ENCODE assay signal across 1 cellular context in the genomic region with DNA sequence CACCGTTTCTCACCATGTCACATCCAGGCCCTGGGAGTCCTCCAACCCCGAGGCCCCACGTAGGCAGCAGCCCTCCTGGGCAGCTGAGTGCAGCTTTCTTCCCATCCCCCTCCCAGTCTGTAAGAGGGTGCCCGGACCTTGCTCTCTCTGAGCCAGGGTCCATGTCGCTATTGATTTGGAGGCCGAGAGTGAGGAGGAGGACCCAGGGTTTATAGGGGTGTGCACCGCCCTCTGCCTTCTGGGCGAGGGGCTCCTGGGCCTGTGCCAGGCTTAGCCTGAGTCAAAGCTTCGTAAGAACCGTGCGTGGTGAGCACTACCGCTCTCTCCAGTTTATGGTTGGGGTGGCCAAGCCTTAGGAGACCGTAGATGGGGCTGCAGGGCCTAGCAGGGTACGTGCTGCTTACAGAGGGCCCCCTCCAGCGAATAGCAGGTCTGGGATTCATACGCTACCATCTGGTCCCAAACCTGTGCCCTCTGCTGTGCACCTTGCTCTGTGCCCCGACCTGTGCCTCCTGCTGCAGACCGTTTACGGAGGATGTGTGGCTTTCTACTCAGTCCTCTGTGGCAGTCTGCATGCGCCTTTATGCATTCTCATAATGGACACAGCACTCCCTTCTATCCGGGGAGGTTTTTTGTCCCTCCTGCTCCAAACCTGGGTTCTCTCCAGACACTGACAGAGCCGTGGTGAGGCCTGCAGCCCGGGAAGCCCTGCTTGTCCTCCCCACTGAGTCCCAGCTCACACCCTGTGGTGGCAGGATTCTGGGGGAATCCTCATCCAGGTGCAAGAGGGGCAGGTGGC.
A peak's percentile ranks its signal among the peaks of the same experiment; 100 is the strongest.
TF ChIP-seq lines count a peak whose summit lies in the region.

No MANE protein-coding gene starts in this region.

TF ChIP-seq in HepG2, 621 proteins besides CTCF, POLR2A, EP300 and RAD21 (continued from another document and continues in another):
- TF ChIP-seq, protein P1, sequence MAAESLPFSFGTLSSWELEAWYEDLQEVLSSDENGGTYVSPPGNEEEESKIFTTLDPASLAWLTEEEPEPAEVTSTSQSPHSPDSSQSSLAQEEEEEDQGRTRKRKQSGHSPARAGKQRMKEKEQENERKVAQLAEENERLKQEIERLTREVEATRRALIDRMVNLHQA (CRISPR knock-in tag; IDR thresholded peaks at IDR 0.05), result no peak
- TF ChIP-seq, protein P2, sequence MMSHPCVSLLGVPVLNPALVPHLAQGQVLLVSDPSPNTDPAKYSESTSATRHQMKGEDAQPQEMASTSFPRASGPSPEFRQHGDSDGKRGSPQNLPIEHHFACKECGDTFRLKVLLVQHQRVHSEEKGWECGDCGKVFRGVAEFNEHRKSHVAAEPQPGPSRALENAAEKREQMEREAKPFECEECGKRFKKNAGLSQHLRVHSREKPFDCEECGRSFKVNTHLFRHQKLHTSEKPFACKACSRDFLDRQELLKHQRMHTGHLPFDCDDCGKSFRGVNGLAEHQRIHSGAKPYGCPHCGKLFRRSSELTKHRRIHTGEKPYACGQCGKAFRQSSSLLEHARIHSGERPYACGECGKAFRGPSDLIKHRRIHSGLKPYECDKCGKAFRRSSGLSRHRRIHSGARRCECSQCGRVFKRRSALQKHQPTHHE (CRISPR knock-in tag; IDR thresholded peaks at IDR 0.05; ENCODE audit: borderline replicate concordance), result no peak
- TF ChIP-seq, protein P3, sequence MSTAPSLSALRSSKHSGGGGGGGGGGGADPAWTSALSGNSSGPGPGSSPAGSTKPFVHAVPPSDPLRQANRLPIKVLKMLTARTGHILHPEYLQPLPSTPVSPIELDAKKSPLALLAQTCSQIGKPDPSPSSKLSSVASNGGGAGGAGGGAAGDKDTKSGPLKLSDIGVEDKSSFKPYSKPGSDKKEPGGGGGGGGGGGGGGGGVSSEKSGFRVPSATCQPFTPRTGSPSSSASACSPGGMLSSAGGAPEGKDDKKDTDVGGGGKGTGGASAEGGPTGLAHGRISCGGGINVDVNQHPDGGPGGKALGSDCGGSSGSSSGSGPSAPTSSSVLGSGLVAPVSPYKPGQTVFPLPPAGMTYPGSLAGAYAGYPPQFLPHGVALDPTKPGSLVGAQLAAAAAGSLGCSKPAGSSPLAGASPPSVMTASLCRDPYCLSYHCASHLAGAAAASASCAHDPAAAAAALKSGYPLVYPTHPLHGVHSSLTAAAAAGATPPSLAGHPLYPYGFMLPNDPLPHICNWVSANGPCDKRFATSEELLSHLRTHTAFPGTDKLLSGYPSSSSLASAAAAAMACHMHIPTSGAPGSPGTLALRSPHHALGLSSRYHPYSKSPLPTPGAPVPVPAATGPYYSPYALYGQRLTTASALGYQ (CRISPR knock-in tag; IDR thresholded peaks at IDR 0.05), result no peak
- TF ChIP-seq WIZ (CRISPR knock-in tag; IDR thresholded peaks at IDR 0.05) (0 out of 2 replicates have a peak, but pooled peaks have one; percentile 52), ZNF816 (CRISPR knock-in tag; IDR thresholded peaks at IDR 0.05; ENCODE audit: borderline replicate concordance) (no peak), RBM22 (optimal IDR thresholded peaks at IDR 0.05; ENCODE audit: low read length) (no peak), ZKSCAN5 (CRISPR knock-in tag; IDR thresholded peaks at IDR 0.05) (no peak), NR1H2 (CRISPR knock-in tag; IDR thresholded peaks at IDR 0.05; ENCODE audit: borderline replicate concordance, low read depth) (no peak), SKI (IDR thresholded peaks at IDR 0.05; ENCODE audit: partially characterized antibody) (no peak), ZNF34 (CRISPR knock-in tag; IDR thresholded peaks at IDR 0.05; ENCODE audit: borderline replicate concordance) (no peak), REL (CRISPR knock-in tag; conservative IDR thresholded peaks at IDR 0.05) (no peak), ZBTB8A (CRISPR knock-in tag; IDR thresholded peaks at IDR 0.05; ENCODE audit: borderline replicate concordance, low read depth) (no peak), ETV5 (CRISPR knock-in tag; IDR thresholded peaks at IDR 0.05; ENCODE audit: borderline replicate concordance) (no peak; the same call in 1 of the 2 replicates), ARNTL (CRISPR knock-in tag; IDR thresholded peaks at IDR 0.05) (no peak), EEA1 (CRISPR knock-in tag; IDR thresholded peaks at IDR 0.05; ENCODE audit: borderline replicate concordance) (peak; percentile 52; the same call in 1 of the 2 replicates), RBAK (CRISPR knock-in tag; IDR thresholded peaks at IDR 0.05) (no peak), SATB2 (CRISPR knock-in tag; IDR thresholded peaks at IDR 0.05) (no peak), ZNF746 (CRISPR knock-in tag; IDR thresholded peaks at IDR 0.05) (peak; percentile 28; the same call in 1 of the 2 replicates), ZNF12 (CRISPR knock-in tag; IDR thresholded peaks at IDR 0.05) (no peak), SMAD3 (CRISPR knock-in tag; IDR thresholded peaks at IDR 0.05) (peak; percentile 72; the same call in 1 of the 2 replicates), ZNF549 (CRISPR knock-in tag; IDR thresholded peaks at IDR 0.05) (no peak), ZNF883 (CRISPR knock-in tag; IDR thresholded peaks at IDR 0.05; ENCODE audit: not compliant biosample characterization) (no peak), ZNF256 (CRISPR knock-in tag; conservative IDR thresholded peaks at IDR 0.05) (no peak), ZNF326 (CRISPR knock-in tag; IDR thresholded peaks at IDR 0.05; ENCODE audit: borderline replicate concordance) (no peak), SOX13 (IDR thresholded peaks at IDR 0.05) (no peak), SOX13 (CRISPR knock-in tag; conservative IDR thresholded peaks at IDR 0.05 in 1 of 2, IDR thresholded peaks at IDR 0.05 in 1 of 2) (no peak), PLRG1 (conservative IDR thresholded peaks at IDR 0.05) (no peak), ZIK1 (CRISPR knock-in tag; IDR thresholded peaks at IDR 0.05; ENCODE audit: borderline replicate concordance, low read depth) (no peak; the same call in 1 of the 2 replicates), SMYD3 (CRISPR knock-in tag; IDR thresholded peaks at IDR 0.05) (no peak), THYN1 (CRISPR knock-in tag; IDR thresholded peaks at IDR 0.05; ENCODE audit: borderline replicate concordance, low read depth) (no peak), CHD4 (IDR thresholded peaks at IDR 0.05; ENCODE audit: borderline replicate concordance, low read length) (0 out of 2 replicates have a peak, but pooled peaks have one; percentile 65)
- TF ChIP-seq, protein P4, sequence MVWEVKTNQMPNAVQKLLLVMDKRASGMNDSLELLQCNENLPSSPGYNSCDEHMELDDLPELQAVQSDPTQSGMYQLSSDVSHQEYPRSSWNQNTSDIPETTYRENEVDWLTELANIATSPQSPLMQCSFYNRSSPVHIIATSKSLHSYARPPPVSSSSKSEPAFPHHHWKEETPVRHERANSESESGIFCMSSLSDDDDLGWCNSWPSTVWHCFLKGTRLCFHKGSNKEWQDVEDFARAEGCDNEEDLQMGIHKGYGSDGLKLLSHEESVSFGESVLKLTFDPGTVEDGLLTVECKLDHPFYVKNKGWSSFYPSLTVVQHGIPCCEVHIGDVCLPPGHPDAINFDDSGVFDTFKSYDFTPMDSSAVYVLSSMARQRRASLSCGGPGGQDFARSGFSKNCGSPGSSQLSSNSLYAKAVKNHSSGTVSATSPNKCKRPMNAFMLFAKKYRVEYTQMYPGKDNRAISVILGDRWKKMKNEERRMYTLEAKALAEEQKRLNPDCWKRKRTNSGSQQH (CRISPR knock-in tag; IDR thresholded peaks at IDR 0.05; ENCODE audit: low read depth), result no peak
- TF ChIP-seq, protein P5, sequence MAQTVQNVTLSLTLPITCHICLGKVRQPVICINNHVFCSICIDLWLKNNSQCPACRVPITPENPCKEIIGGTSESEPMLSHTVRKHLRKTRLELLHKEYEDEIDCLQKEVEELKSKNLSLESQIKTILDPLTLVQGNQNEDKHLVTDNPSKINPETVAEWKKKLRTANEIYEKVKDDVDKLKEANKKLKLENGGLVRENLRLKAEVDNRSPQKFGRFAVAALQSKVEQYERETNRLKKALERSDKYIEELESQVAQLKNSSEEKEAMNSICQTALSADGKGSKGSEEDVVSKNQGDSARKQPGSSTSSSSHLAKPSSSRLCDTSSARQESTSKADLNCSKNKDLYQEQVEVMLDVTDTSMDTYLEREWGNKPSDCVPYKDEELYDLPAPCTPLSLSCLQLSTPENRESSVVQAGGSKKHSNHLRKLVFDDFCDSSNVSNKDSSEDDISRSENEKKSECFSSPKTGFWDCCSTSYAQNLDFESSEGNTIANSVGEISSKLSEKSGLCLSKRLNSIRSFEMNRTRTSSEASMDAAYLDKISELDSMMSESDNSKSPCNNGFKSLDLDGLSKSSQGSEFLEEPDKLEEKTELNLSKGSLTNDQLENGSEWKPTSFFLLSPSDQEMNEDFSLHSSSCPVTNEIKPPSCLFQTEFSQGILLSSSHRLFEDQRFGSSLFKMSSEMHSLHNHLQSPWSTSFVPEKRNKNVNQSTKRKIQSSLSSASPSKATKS (CRISPR knock-in tag; IDR thresholded peaks at IDR 0.05), result no peak
- TF ChIP-seq, protein P6, sequence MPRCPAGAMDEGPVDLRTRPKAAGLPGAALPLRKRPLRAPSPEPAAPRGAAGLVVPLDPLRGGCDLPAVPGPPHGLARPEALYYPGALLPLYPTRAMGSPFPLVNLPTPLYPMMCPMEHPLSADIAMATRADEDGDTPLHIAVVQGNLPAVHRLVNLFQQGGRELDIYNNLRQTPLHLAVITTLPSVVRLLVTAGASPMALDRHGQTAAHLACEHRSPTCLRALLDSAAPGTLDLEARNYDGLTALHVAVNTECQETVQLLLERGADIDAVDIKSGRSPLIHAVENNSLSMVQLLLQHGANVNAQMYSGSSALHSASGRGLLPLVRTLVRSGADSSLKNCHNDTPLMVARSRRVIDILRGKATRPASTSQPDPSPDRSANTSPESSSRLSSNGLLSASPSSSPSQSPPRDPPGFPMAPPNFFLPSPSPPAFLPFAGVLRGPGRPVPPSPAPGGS (CRISPR knock-in tag; IDR thresholded peaks at IDR 0.05), result no peak
- TF ChIP-seq, protein P7, sequence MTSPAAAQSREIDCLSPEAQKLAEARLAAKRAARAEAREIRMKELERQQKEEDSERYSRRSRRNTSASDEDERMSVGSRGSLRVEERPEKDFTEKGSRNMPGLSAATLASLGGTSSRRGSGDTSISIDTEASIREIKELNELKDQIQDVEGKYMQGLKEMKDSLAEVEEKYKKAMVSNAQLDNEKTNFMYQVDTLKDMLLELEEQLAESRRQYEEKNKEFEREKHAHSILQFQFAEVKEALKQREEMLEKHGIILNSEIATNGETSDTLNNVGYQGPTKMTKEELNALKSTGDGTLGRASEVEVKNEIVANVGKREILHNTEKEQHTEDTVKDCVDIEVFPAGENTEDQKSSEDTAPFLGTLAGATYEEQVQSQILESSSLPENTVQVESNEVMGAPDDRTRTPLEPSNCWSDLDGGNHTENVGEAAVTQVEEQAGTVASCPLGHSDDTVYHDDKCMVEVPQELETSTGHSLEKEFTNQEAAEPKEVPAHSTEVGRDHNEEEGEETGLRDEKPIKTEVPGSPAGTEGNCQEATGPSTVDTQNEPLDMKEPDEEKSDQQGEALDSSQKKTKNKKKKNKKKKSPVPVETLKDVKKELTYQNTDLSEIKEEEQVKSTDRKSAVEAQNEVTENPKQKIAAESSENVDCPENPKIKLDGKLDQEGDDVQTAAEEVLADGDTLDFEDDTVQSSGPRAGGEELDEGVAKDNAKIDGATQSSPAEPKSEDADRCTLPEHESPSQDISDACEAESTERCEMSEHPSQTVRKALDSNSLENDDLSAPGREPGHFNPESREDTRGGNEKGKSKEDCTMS (CRISPR knock-in tag; conservative IDR thresholded peaks at IDR 0.05), result no peak
- TF ChIP-seq, protein P8, sequence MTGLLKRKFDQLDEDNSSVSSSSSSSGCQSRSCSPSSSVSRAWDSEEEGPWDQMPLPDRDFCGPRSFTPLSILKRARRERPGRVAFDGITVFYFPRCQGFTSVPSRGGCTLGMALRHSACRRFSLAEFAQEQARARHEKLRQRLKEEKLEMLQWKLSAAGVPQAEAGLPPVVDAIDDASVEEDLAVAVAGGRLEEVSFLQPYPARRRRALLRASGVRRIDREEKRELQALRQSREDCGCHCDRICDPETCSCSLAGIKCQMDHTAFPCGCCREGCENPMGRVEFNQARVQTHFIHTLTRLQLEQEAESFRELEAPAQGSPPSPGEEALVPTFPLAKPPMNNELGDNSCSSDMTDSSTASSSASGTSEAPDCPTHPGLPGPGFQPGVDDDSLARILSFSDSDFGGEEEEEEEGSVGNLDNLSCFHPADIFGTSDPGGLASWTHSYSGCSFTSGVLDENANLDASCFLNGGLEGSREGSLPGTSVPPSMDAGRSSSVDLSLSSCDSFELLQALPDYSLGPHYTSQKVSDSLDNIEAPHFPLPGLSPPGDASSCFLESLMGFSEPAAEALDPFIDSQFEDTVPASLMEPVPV (CRISPR knock-in tag; IDR thresholded peaks at IDR 0.05), result no peak
- TF ChIP-seq, protein P9, sequence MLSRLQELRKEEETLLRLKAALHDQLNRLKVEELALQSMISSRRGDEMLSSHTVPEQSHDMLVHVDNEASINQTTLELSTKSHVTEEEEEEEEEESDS (CRISPR knock-in tag; IDR thresholded peaks at IDR 0.05; ENCODE audit: borderline replicate concordance), result no peak
- TF ChIP-seq, protein P10, sequence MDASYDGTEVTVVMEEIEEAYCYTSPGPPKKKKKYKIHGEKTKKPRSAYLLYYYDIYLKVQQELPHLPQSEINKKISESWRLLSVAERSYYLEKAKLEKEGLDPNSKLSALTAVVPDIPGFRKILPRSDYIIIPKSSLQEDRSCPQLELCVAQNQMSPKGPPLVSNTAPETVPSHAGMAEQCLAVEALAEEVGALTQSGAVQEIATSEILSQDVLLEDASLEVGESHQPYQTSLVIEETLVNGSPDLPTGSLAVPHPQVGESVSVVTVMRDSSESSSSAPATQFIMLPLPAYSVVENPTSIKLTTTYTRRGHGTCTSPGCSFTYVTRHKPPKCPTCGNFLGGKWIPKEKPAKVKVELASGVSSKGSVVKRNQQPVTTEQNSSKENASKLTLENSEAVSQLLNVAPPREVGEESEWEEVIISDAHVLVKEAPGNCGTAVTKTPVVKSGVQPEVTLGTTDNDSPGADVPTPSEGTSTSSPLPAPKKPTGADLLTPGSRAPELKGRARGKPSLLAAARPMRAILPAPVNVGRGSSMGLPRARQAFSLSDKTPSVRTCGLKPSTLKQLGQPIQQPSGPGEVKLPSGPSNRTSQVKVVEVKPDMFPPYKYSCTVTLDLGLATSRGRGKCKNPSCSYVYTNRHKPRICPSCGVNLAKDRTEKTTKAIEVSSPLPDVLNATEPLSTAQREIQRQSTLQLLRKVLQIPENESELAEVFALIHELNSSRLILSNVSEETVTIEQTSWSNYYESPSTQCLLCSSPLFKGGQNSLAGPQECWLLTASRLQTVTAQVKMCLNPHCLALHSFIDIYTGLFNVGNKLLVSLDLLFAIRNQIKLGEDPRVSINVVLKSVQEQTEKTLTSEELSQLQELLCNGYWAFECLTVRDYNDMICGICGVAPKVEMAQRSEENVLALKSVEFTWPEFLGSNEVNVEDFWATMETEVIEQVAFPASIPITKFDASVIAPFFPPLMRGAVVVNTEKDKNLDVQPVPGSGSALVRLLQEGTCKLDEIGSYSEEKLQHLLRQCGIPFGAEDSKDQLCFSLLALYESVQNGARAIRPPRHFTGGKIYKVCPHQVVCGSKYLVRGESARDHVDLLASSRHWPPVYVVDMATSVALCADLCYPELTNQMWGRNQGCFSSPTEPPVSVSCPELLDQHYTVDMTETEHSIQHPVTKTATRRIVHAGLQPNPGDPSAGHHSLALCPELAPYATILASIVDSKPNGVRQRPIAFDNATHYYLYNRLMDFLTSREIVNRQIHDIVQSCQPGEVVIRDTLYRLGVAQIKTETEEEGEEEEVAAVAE (CRISPR knock-in tag; IDR thresholded peaks at IDR 0.05; ENCODE audit: borderline replicate concordance), result no peak
